Comparison of ENCODE assay signal across 11 cellular contexts in the genomic region with DNA sequence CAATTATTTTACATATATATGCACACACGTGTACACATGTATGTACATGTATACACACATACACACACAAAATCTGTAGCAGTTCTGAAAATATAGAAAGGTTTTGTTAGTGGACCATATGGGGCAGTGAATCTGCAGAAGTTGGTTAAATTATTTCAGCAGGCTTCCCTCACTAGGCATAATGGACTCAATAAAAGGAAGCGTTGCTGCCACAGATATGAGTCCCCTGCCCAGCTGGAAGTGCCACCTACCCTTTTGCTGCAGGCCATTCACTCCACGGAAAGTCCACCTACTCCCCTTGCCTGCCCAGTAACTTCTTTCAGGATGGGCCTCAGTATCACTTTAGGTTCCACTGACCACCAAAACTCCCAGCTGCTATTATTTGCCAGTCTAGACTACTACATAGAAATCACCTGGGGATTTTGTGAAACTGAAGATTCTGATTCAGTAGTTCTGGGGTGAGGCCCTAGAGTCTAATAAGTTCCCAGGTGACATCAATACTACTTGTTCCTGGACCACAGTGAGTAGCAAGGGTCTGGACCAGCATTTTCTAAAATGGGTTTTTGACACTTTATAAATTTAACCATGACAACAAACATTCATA. TPM values are rescaled to one million over a fixed set of nuclear protein-coding genes. Genes with fewer than 3 reads are reported as not detected.
DNase-seq lines count a peak whose midpoint lies in the region; ATAC-seq and TF ChIP-seq lines count a peak whose summit lies in the region.
"Had no signal": no experiment of that assay in that cellular context is flagged by ENCODE, and none has a peak within 500 bp of the region (broad histone marks: within the 10 kb centered on the region; RNA-seq: fewer than 3 reads in every experiment).

No MANE protein-coding gene starts in this region.

- intact Hi-C loops in left ventricle myocardium superior (cut with micrococcal nuclease): no loop called here

- TF ChIP-seq CTCF in epithelial cell of esophagus (IDR thresholded peaks at IDR 0.05; ENCODE audit: insufficient read depth, low read depth, low read length, missing control alignments) (no peak), H9 (conservative IDR thresholded peaks at IDR 0.05) (no peak)

- peaks cover 0 to 7% of the 10 kb centered on the region in 2 experiments; a peak in 1 of 5 replicates for H3K9me3 Mint-ChIP-seq in H9

- H3K79me1 ChIP-seq in H9 (ENCODE audit: insufficient read depth, low read depth, low read length, poor library complexity, severe bottlenecking): no peaks in the 10 kb centered on the region

- H2AK5ac ChIP-seq in H9 (ENCODE audit: insufficient read length, low read length): no peak overlapping the region

- H2BK20ac ChIP-seq in H9 (ENCODE audit: low read depth, low read length, poor library complexity, severe bottlenecking): no peak overlapping the region

- no peaks in the 10 kb centered on the region for H3K9me3 ChIP-seq in H9 (ENCODE audit: control insufficient read depth, low read depth, low read length)
- H3K9me3 ChIP-seq: stomach had no signal

- H2BK12ac ChIP-seq in H9 (ENCODE audit: insufficient read length, low read depth, low read length): no peak overlapping the region

- H4K20me1 ChIP-seq in H9 (ENCODE audit: control insufficient read depth, insufficient read depth, insufficient read length): no peaks in the 10 kb centered on the region

- no CpG with 5 or more reads among the region's 3 CpGs for WGBS in H9 (ENCODE audit: extremely low coverage, insufficient read length, low lambda C conversion rate)

- no peak overlapping the region for H3K4ac ChIP-seq in H9 (ENCODE audit: low read depth, low read length)

- peak; percentile 61 for ATAC-seq in GM18505 (IDR thresholded peaks at IDR 0.05; ENCODE audit: unreplicated experiment)
- peak; percentile 78 for ATAC-seq in GM21423 (IDR thresholded peaks at IDR 0.05; ENCODE audit: unreplicated experiment)
- ATAC-seq in HG03103 (IDR thresholded peaks at IDR 0.05; ENCODE audit: low read depth, unreplicated experiment): peak; percentile 68
- ATAC-seq in left ventricle myocardium superior: no peak
- ATAC-seq: sciatic nerve had no signal

- peaks cover 6 to 12% of the 10 kb centered on the region in 2 experiments; a peak in 2 of 4 replicates for H3K4me1 Mint-ChIP-seq in H9

- no peak overlapping the region for H3K18ac ChIP-seq in H9 (ENCODE audit: insufficient read length, low read depth, low read length)

- H3K4me1 ChIP-seq in H9 (ENCODE audit: insufficient read depth, low read length): no peaks in the 10 kb centered on the region

- no peak overlapping the region for H3T11ph ChIP-seq in H9 (ENCODE audit: low read length)

- H3K9ac ChIP-seq in H9 (ENCODE audit: extremely low read depth, insufficient read length, low read length): no peak overlapping the region

- no peak for TF ChIP-seq POLR2A in GM18505 (IDR thresholded peaks at IDR 0.05; ENCODE audit: borderline replicate concordance, extremely low read depth, insufficient read depth, insufficient read length)

- no peaks in the 10 kb centered on the region for H3K23me2 ChIP-seq in H9 (ENCODE audit: insufficient read length, low read depth, low read length, poor library complexity, severe bottlenecking)

- H3K4me3 Mint-ChIP-seq in H9: no peak overlapping the region

- H3K23ac ChIP-seq in H9 (ENCODE audit: insufficient read length, low read depth, low read length): no peak overlapping the region

- no peak overlapping the region for H3K27ac ChIP-seq in H9 (ENCODE audit: insufficient read length, low read depth, low read length)

- no peak overlapping the region for H4K8ac ChIP-seq in H9 (replicated peaks; ENCODE audit: insufficient read length, low read depth, low read length)

- no peak overlapping the region for H3K56ac ChIP-seq in H9 (ENCODE audit: insufficient read length, low read depth, low read length)

- peak; percentile 33 for DNase-seq in epithelial cell of esophagus (ENCODE audit: low read depth)
- DNase-seq in NCI-H1105 (lab: John Stamatoyannopoulos, UW): no peak
- no peak for DNase-seq in left ventricle myocardium superior
- DNase-seq in superior temporal gyrus (ENCODE audit: extremely low spot score): no peak
- no peak for DNase-seq in H9
- DNase-seq: activated naive CD4-positive, alpha-beta T cell treated with anti-CD3 and anti-CD28 coated beads, Interleukin-2, amount 50 U/mL, for 16 hours; stomach had no signal

- H3K27me3 Mint-ChIP-seq in H9 (ENCODE audit: low read depth): no peaks in the 10 kb centered on the region

- H4K5ac ChIP-seq in H9 (ENCODE audit: insufficient read length, low read depth, low read length): no peak overlapping the region

- no peak overlapping the region for H4K91ac ChIP-seq in H9 (ENCODE audit: insufficient read length, low read depth, low read length)

- H2BK5ac ChIP-seq in H9 (ENCODE audit: insufficient read length, low read length): no peak overlapping the region

- H2BK120ac ChIP-seq in H9 (ENCODE audit: low read depth, low read length, poor library complexity, severe bottlenecking): no peak overlapping the region

- no peaks in the 10 kb centered on the region for H3K79me2 ChIP-seq in H9 (ENCODE audit: insufficient read depth, low read length)

- H2BK15ac ChIP-seq in H9 (ENCODE audit: low read depth, low read length): no peak overlapping the region

- no peak overlapping the region for H3K14ac ChIP-seq in H9 (ENCODE audit: insufficient read depth, low read length)

- no peak overlapping the region for H3K4me3 ChIP-seq in epithelial cell of esophagus (ENCODE audit: low read length)
- H3K4me3 ChIP-seq: stomach had no signal

- H3K27ac Mint-ChIP-seq in H9: no peak overlapping the region

- H2AFZ ChIP-seq in H9 (ENCODE audit: low read length): no peak overlapping the region

- H3K27me3 ChIP-seq in H9 (ENCODE audit: insufficient read depth, low read length): no peaks in the 10 kb centered on the region
- H3K27me3 ChIP-seq: stomach had no signal

- no peak overlapping the region for H3K4me2 ChIP-seq in H9 (ENCODE audit: insufficient read depth, insufficient read length, low read length)

- H3K36me3 Mint-ChIP-seq in H9 (ENCODE audit: insufficient read depth in 1 of 3, low read depth in 3 of 3): no peaks in the 10 kb centered on the region

RNA-seq across cellular contexts. Expression of a gene that starts 29.3 kb away (rescaled TPM):
- total RNA-seq in left ventricle myocardium superior (8.8 TPM), H9 (2021) (6.0 and 6.2 TPM in 2 replicates)
